8 cellular contexts compared by ENCODE assay signal in genomic region chr19:43596842-43597461, GRCh38. TPM values are rescaled to one million over a fixed set of nuclear protein-coding genes. Genes with fewer than 3 reads are reported as not detected.
A peak's percentile ranks its signal among the peaks of the same experiment; 100 is the strongest.
DNase-seq lines count a peak whose midpoint lies in the region; ATAC-seq and TF ChIP-seq lines count a peak whose summit lies in the region.

No MANE protein-coding gene starts in this region.

- peaks cover 38% of the 10 kb centered on the region for H3K4me1 ChIP-seq in CD8-positive, alpha-beta memory T cell (ENCODE audit: insufficient read depth, low read length)
- H3K4me1 ChIP-seq in NT2/D1 (ENCODE audit: insufficient read depth, insufficient read length) (peaks cover 5% of the 10 kb centered on the region), duodenal mucosa (ENCODE audit: control insufficient read depth in 1 of 2, insufficient read depth in 2 of 2, low read length in 2 of 2) (peaks cover 28 to 32% of the 10 kb centered on the region in 2 donors)

- peak overlapping the region; percentile 71 for H3K4me3 ChIP-seq in CD8-positive, alpha-beta memory T cell (ENCODE audit: low read length)
- peak overlapping the region; percentile 79 for H3K4me3 ChIP-seq in NT2/D1 (ENCODE audit: insufficient read length, low read depth)
- peak overlapping the region; percentile 81 to 99 for H3K4me3 ChIP-seq in duodenal mucosa (ENCODE audit: low read depth in 1 of 2, low read length in 2 of 2)

- H3K4me3 Mint-ChIP-seq in CD8-positive, alpha-beta memory T cell, result peak overlapping the region; percentile 89 to 98 (median 96)
- peak overlapping the region; percentile 99 for H3K4me3 Mint-ChIP-seq in neural crest cell

- peaks cover 39 to 50% (median 43%) of the 10 kb centered on the region in 3 donors for H3K4me1 Mint-ChIP-seq in CD8-positive, alpha-beta memory T cell
- H3K4me1 Mint-ChIP-seq in neural crest cell, result peaks cover 39% of the 10 kb centered on the region

- H3K27ac ChIP-seq in CD8-positive, alpha-beta memory T cell (ENCODE audit: low read depth, low read length), result peak overlapping the region; percentile 96
- H3K27ac ChIP-seq in duodenal mucosa (ENCODE audit: low read depth, low read length), result no peak overlapping the region

- peaks cover 0 to 71% (median 2%) of the 10 kb centered on the region in 3 donors for H3K36me3 Mint-ChIP-seq in CD8-positive, alpha-beta memory T cell
- peaks cover 7% of the 10 kb centered on the region for H3K36me3 Mint-ChIP-seq in neural crest cell (ENCODE audit: low read depth)

- ATAC-seq in GM18505 (IDR thresholded peaks at IDR 0.05; ENCODE audit: unreplicated experiment), result no peak

- H3K9ac ChIP-seq in NT2/D1 (ENCODE audit: insufficient read length, low read depth) (peak overlapping the region; percentile 84), duodenal mucosa (ENCODE audit: low read depth in 1 of 2, low read length in 2 of 2) (peak overlapping the region; percentile 84 to 93)

- no peak for TF ChIP-seq POLR2A in GM18505 (IDR thresholded peaks at IDR 0.05; ENCODE audit: borderline replicate concordance, extremely low read depth, insufficient read depth, insufficient read length)

- no peak for TF ChIP-seq CTCF in neural crest cell (conservative IDR thresholded peaks at IDR 0.05)

- H3K9me3 Mint-ChIP-seq in CD8-positive, alpha-beta memory T cell, result no peaks in the 10 kb centered on the region
- no peaks in the 10 kb centered on the region for H3K9me3 Mint-ChIP-seq in neural crest cell

- peaks cover 0 to 4% of the 10 kb centered on the region in 2 donors for H3K27me3 Mint-ChIP-seq in CD8-positive, alpha-beta memory T cell
- H3K27me3 Mint-ChIP-seq in neural crest cell (ENCODE audit: low read depth), result peaks cover 7% of the 10 kb centered on the region

- no peaks in the 10 kb centered on the region for H3K27me3 ChIP-seq in CD8-positive, alpha-beta memory T cell (ENCODE audit: insufficient read depth, low read length, poor library complexity, severe bottlenecking)
- no peaks in the 10 kb centered on the region for H3K27me3 ChIP-seq in NT2/D1 (ENCODE audit: insufficient read depth, insufficient read length)
- no peaks in the 10 kb centered on the region for H3K27me3 ChIP-seq in duodenal mucosa (ENCODE audit: control insufficient read depth in 1 of 2, insufficient read depth in 2 of 2, low read length in 2 of 2)

- CTCF ChIA-PET in CD8-positive, alpha-beta memory T cell (lab: Charles Lee), result interaction anchor here (1.2 to 5.4 kb wide), 6 partner anchors 22 to 71 kb away, joined by 3 to 124 read pairs (median 12); partner anchors contain the start of genes ETHE1, XRCC1 and ZNF575

- H3K27ac Mint-ChIP-seq in CD8-positive, alpha-beta memory T cell, result peak overlapping the region; percentile 99 to 100 (median 100)
- H3K27ac Mint-ChIP-seq in neural crest cell (ENCODE audit: unreplicated experiment), result peak overlapping the region; percentile 99

- H3K36me3 ChIP-seq in CD8-positive, alpha-beta memory T cell (ENCODE audit: insufficient read depth, low read length), result peaks cover 7% of the 10 kb centered on the region
- peaks cover 58% of the 10 kb centered on the region for H3K36me3 ChIP-seq in NT2/D1 (ENCODE audit: insufficient read depth, insufficient read length, low read length)
- H3K36me3 ChIP-seq in duodenal mucosa (ENCODE audit: control insufficient read depth in 1 of 2, insufficient read depth in 2 of 2, low read length in 2 of 2), result peaks cover 12 to 45% of the 10 kb centered on the region in 2 donors

- H3K9me3 ChIP-seq in CD8-positive, alpha-beta memory T cell (ENCODE audit: low read length), result no peaks in the 10 kb centered on the region
- H3K9me3 ChIP-seq in NT2/D1 (ENCODE audit: insufficient read depth, low read length), result no peaks in the 10 kb centered on the region
- no peaks in the 10 kb centered on the region for H3K9me3 ChIP-seq in duodenal mucosa (ENCODE audit: control insufficient read depth in 1 of 2, low read length in 2 of 2)

- POLR2A ChIA-PET in CD8-positive, alpha-beta memory T cell (lab: Charles Lee), result interaction anchor here (1.1 to 3.2 kb wide), 3 partner anchors 21 to 69 kb away, joined by 4 to 19 read pairs (median 9); partner anchors contain the start of genes PINLYP and XRCC1

- no peak for DNase-seq in CD8-positive, alpha-beta memory T cell
- DNase-seq in NT2/D1 (ENCODE audit: low read depth, low spot score) (no peak), neural crest cell (ENCODE audit: low read depth, low spot score) (no peak), GF-D8 (lab: John Stamatoyannopoulos, UW) (no peak), occipital lobe (lab: John Stamatoyannopoulos, UW) (no peak), T1000 (lab: John Stamatoyannopoulos, UW) (no peak)

RNA-seq across cellular contexts. Expression of gene ZNF576, which starts 0.6 kb away (rescaled TPM):
- total RNA-seq in CD8-positive, alpha-beta memory T cell, result 10 to 100 TPM; 19.5 to 20.9 TPM
- polyA plus RNA-seq in CD8-positive, alpha-beta memory T cell, result 9.3 TPM
- total RNA-seq in neural crest cell (18.3 and 19.7 TPM in 2 replicates), occipital lobe (5.1 TPM)

RNA-seq across cellular contexts. Expression of gene IRGQ, which starts 1.0 kb away (rescaled TPM):
- total RNA-seq in CD8-positive, alpha-beta memory T cell, result 10 to 100 TPM; 25.4 to 30.2 TPM
- 2.2 TPM for polyA plus RNA-seq in CD8-positive, alpha-beta memory T cell
- 52.9 and 53.5 TPM in 2 replicates for total RNA-seq in neural crest cell
- total RNA-seq in occipital lobe, result 105 TPM

RNA-seq across cellular contexts. Expression of gene SRRM5, which starts 14.9 kb away (rescaled TPM):
- under 1 TPM; 0.24 to 0.58 TPM for total RNA-seq in CD8-positive, alpha-beta memory T cell
- polyA plus RNA-seq in CD8-positive, alpha-beta memory T cell, result 0.26 TPM
- total RNA-seq in neural crest cell, result 0.41 and 0.51 TPM in 2 replicates
- total RNA-seq in occipital lobe, result not detected

RNA-seq across cellular contexts. Expression of gene PINLYP, which starts 21.4 kb away (rescaled TPM):
- total RNA-seq in CD8-positive, alpha-beta memory T cell, result 10 to 100 TPM in 1 of 2 experiments, 1 to 10 TPM in 1; 9.9 to 13.8 TPM
- polyA plus RNA-seq in CD8-positive, alpha-beta memory T cell, result 1.3 TPM
- total RNA-seq in neural crest cell, result 9.5 and 11.7 TPM in 2 replicates
- total RNA-seq in occipital lobe, result 13.3 TPM

RNA-seq across cellular contexts. Expression of gene XRCC1, which starts 21.6 kb away (rescaled TPM):
- total RNA-seq in CD8-positive, alpha-beta memory T cell, result 10 to 100 TPM; 37.0 to 37.2 TPM
- polyA plus RNA-seq in CD8-positive, alpha-beta memory T cell, result 31.4 TPM
- total RNA-seq in neural crest cell (79.4 and 82.0 TPM in 2 replicates), occipital lobe (12.8 TPM)
